29 cellular contexts compared by ENCODE assay signal in the genomic region with DNA sequence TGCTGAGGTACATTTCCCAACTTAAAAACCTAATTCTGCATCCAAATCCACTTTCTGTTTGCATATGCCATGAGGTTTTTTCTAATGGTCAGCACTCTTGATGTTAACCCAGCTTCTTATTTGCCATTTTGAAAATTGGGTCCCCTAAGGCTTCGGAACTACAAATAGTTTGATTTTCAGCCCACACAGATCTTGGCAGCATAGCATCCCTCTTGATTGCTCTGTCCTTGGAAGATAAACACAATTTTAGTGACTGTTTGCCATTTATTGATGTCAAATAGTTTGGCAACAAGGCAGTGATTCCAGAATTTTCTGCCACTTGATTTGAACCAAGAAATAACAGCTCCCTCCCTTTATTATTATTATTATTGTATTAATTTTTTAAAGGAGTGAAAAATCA.
"Had no signal": no experiment of that assay in that cellular context is flagged by ENCODE, and none has a peak within 500 bp of the region (broad histone marks: within the 10 kb centered on the region; RNA-seq: fewer than 3 reads in every experiment).

No MANE protein-coding gene starts in this region.

- FAIRE-seq: colon, endometrium, endothelial cell of umbilical vein, frontal cortex had no signal

- H3K9me3 ChIP-seq: colonic mucosa, esophagus squamous epithelium, gastrocnemius medialis had no signal

- H3K27ac Mint-ChIP-seq: dendritic cell treated with granulocyte-macrophage colony-stimulating factor and Interleukin-4, amounts not matched to agents 40 ng/mL and 50 ng/mL, for 4 days; effector memory CD8-positive, alpha-beta T cell; endodermal cell had no signal

- H3K27me3 ChIP-seq: colonic mucosa, esophagus muscularis mucosa, esophagus squamous epithelium, foreskin keratinocyte, gastrocnemius medialis, gastroesophageal sphincter, heart left ventricle, heart right ventricle had no signal

- H3K4me1 Mint-ChIP-seq: endodermal cell had no signal

- H3K4me3 Mint-ChIP-seq: dendritic cell treated with granulocyte-macrophage colony-stimulating factor and Interleukin-4, amounts not matched to agents 40 ng/mL and 50 ng/mL, for 4 days; effector memory CD8-positive, alpha-beta T cell; endodermal cell had no signal

- H3K36me3 ChIP-seq: colonic mucosa, esophagus muscularis mucosa, esophagus squamous epithelium, gastrocnemius medialis, gastroesophageal sphincter, heart left ventricle, heart right ventricle had no signal

- DNase-seq: colonic mucosa; cortex of kidney; dermis blood vessel endothelial cell; dorsolateral prefrontal cortex; effector CD4-positive, alpha-beta T cell; effector CD8-positive, alpha-beta T cell; effector memory CD4-positive, alpha-beta T cell; effector memory CD8-positive, alpha-beta T cell; endodermal cell; erythroblast; esophagus squamous epithelium; foreskin fibroblast; foreskin keratinocyte; foreskin melanocyte; gastrocnemius medialis; glutamatergic neuron; head of caudate nucleus; heart left ventricle; heart right ventricle had no signal

- H3K4me1 ChIP-seq: colonic mucosa, esophagus muscularis mucosa, esophagus squamous epithelium, foreskin keratinocyte, gastrocnemius medialis, gastroesophageal sphincter, heart left ventricle, heart right ventricle had no signal

- H3K27me3 Mint-ChIP-seq: dendritic cell treated with granulocyte-macrophage colony-stimulating factor and Interleukin-4, amounts not matched to agents 40 ng/mL and 50 ng/mL, for 4 days; effector memory CD8-positive, alpha-beta T cell had no signal

- H3K4me3 ChIP-seq: colonic mucosa, coronary artery, dorsolateral prefrontal cortex, esophagus muscularis mucosa, esophagus squamous epithelium, gastrocnemius medialis, gastroesophageal sphincter, heart left ventricle, heart right ventricle had no signal

- ATAC-seq: effector memory CD8-positive, alpha-beta T cell; esophagus mucosa; foreskin keratinocyte; gastrocnemius medialis; gastroesophageal sphincter; heart left ventricle; heart right ventricle had no signal

- H3K27ac ChIP-seq: colonic mucosa, coronary artery, dorsolateral prefrontal cortex, epithelial cell of prostate, esophagus muscularis mucosa, esophagus squamous epithelium, foreskin keratinocyte, gastrocnemius medialis, gastroesophageal sphincter, heart left ventricle, heart right ventricle had no signal
